32 cellular contexts compared by ENCODE assay signal in genomic region chrX:97131886-97132285, GRCh38.
"Had no signal": no experiment of that assay in that cellular context is flagged by ENCODE, and none has a peak within 500 bp of the region (broad histone marks: within the 10 kb centered on the region; RNA-seq: fewer than 3 reads in every experiment).

No MANE protein-coding gene starts in this region.

- H3K36me3 ChIP-seq: cardiac muscle cell, Peyer's patch, WERI-Rb-1 had no signal

- H3K4me1 Mint-ChIP-seq: activated CD4-positive, alpha-beta memory T cell treated with anti-CD3 and anti-CD28 coated beads, Interleukin-2, amount 10 ng/mL, durations not matched to agents 7 days and 5 days; activated CD8-positive, alpha-beta memory T cell treated with anti-CD3 and anti-CD28 coated beads, Interleukin-2, amount 10 ng/mL, durations not matched to agents 7 days and 5 days; activated naive CD8-positive, alpha-beta T cell treated with anti-CD3 and anti-CD28 coated beads for 36 hours; central memory CD8-positive, alpha-beta T cell had no signal

- H3K9me3 ChIP-seq: Peyer's patch had no signal

- H3K4me3 ChIP-seq: cardiac muscle cell, K562, Peyer's patch had no signal

- H3K4me3 Mint-ChIP-seq: activated CD4-positive, alpha-beta memory T cell treated with anti-CD3 and anti-CD28 coated beads, Interleukin-2, amount 10 ng/mL, durations not matched to agents 7 days and 5 days; activated CD8-positive, alpha-beta memory T cell treated with anti-CD3 and anti-CD28 coated beads, Interleukin-2, amount 10 ng/mL, durations not matched to agents 7 days and 5 days; activated naive CD8-positive, alpha-beta T cell treated with anti-CD3 and anti-CD28 coated beads for 36 hours; central memory CD8-positive, alpha-beta T cell had no signal

- H3K27ac Mint-ChIP-seq: activated CD4-positive, alpha-beta memory T cell treated with anti-CD3 and anti-CD28 coated beads, Interleukin-2, amount 10 ng/mL, durations not matched to agents 7 days and 5 days; activated CD8-positive, alpha-beta memory T cell treated with anti-CD3 and anti-CD28 coated beads, Interleukin-2, amount 10 ng/mL, durations not matched to agents 7 days and 5 days; activated naive CD8-positive, alpha-beta T cell treated with anti-CD3 and anti-CD28 coated beads for 36 hours had no signal

- DNase-seq: activated CD4-positive, alpha-beta memory T cell treated with anti-CD3 and anti-CD28 coated beads, Interleukin-2, amount 10 ng/mL, durations not matched to agents 7 days and 5 days; activated CD4-positive, alpha-beta T cell treated with anti-CD3 and anti-CD28 coated beads for 1 hour; activated CD4-positive, alpha-beta T cell treated with anti-CD3 and anti-CD28 coated beads for 48 hours; activated CD4-positive, CD25-positive, alpha-beta regulatory T cell; activated CD8-positive, alpha-beta memory T cell treated with anti-CD3 and anti-CD28 coated beads for 24 hours; activated CD8-positive, alpha-beta memory T cell treated with anti-CD3 and anti-CD28 coated beads, Interleukin-2, amount 10 ng/mL, durations not matched to agents 7 days and 5 days; activated CD8-positive, alpha-beta memory T cell treated with anti-CD3 and anti-CD28 coated beads, Interleukin-2, amount 50 U/mL, for 48 hours; activated effector memory CD4-positive, alpha-beta T cell treated with Interleukin-2 at 50 U/mL for 16 hours; activated naive CD4-positive, alpha-beta T cell treated with anti-CD3 and anti-CD28 coated beads, Interleukin-2, amount 50 U/mL, for 16 hours; activated naive CD8-positive, alpha-beta T cell treated with anti-CD3 and anti-CD28 coated beads for 36 hours; activated T-cell treated with anti-CD3 and anti-CD28 coated beads, Interleukin-2, amount 50 U/mL, for 48 hours; amniotic stem cell; aorta; NCI-H1092 treated with DMSO at 0.1 percent for 48 hours; NCI-H1417; NCI-H1694; NCI-H1930; NCI-H2081 treated with DMSO at 0.1 percent for 48 hours; NCI-H345; NCI-H524 treated with DMSO at 0.1 percent for 48 hours; PC-3; Peyer's patch; RPMI8226; SHP77 treated with DMSO at 0.1 percent for 48 hours; SW 1271; T-helper 1 cell; T-helper 2 cell; T-helper 9 cell; WERI-Rb-1 had no signal

- H3K27ac ChIP-seq: cardiac muscle cell, Peyer's patch, WERI-Rb-1 had no signal

- H3K27me3 Mint-ChIP-seq: activated CD4-positive, alpha-beta memory T cell treated with anti-CD3 and anti-CD28 coated beads, Interleukin-2, amount 10 ng/mL, durations not matched to agents 7 days and 5 days; activated CD8-positive, alpha-beta memory T cell treated with anti-CD3 and anti-CD28 coated beads, Interleukin-2, amount 10 ng/mL, durations not matched to agents 7 days and 5 days; activated naive CD8-positive, alpha-beta T cell treated with anti-CD3 and anti-CD28 coated beads for 36 hours; central memory CD8-positive, alpha-beta T cell had no signal

- H3K4me1 ChIP-seq: Peyer's patch had no signal

- H3K36me3 Mint-ChIP-seq: activated CD8-positive, alpha-beta memory T cell treated with anti-CD3 and anti-CD28 coated beads, Interleukin-2, amount 10 ng/mL, durations not matched to agents 7 days and 5 days; activated naive CD8-positive, alpha-beta T cell treated with anti-CD3 and anti-CD28 coated beads for 36 hours had no signal

- H3K9me3 Mint-ChIP-seq: activated CD4-positive, alpha-beta memory T cell treated with anti-CD3 and anti-CD28 coated beads, Interleukin-2, amount 10 ng/mL, durations not matched to agents 7 days and 5 days; activated naive CD8-positive, alpha-beta T cell treated with anti-CD3 and anti-CD28 coated beads for 36 hours; central memory CD8-positive, alpha-beta T cell had no signal

- H3K27me3 ChIP-seq: cardiac muscle cell, Peyer's patch had no signal

- FAIRE-seq: K562 had no signal
